Comparison of ENCODE assay signal across 25 cellular contexts in genomic region chr1:46575778-46576177, GRCh38. TPM values are rescaled to one million over a fixed set of nuclear protein-coding genes. Genes with fewer than 3 reads are reported as not detected.
"Had no signal": no experiment of that assay in that cellular context is flagged by ENCODE, and none has a peak within 500 bp of the region (broad histone marks: within the 10 kb centered on the region; RNA-seq: fewer than 3 reads in every experiment).

No MANE protein-coding gene starts in this region.

- H3K27ac Mint-ChIP-seq: activated B cell treated with CpG ODN at 0.5 μM for 24 hours; activated CD4-positive, alpha-beta memory T cell treated with anti-CD3 and anti-CD28 coated beads for 36 hours; activated naive CD4-positive, alpha-beta T cell treated with anti-CD3 and anti-CD28 coated beads for 36 hours; activated naive CD8-positive, alpha-beta T cell treated with anti-CD3 and anti-CD28 coated beads, Interleukin-2, amount 50 U/mL, for 24 hours; activated T-helper 2 cell treated with anti-CD3 and anti-CD28 coated beads, Interferon-gamma antibody, Interleukin-2, Interleukin-4, amounts not matched to agents 10 μg/mL and 5 μg/mL and 100 μg/mL, durations not matched to agents 14 hours and 24 hours and 36 hours; memory B cell had no signal

- H3K36me3 ChIP-seq: uterus had no signal

- H3K9me3 ChIP-seq: colonic mucosa, psoas muscle, tibial nerve, uterus had no signal

- H3K9me3 Mint-ChIP-seq: activated B cell treated with CpG ODN at 0.5 μM for 24 hours; activated CD4-positive, alpha-beta memory T cell treated with anti-CD3 and anti-CD28 coated beads for 36 hours; activated naive CD4-positive, alpha-beta T cell treated with anti-CD3 and anti-CD28 coated beads for 36 hours; activated naive CD8-positive, alpha-beta T cell treated with anti-CD3 and anti-CD28 coated beads, Interleukin-2, amount 50 U/mL, for 24 hours; activated T-helper 2 cell treated with anti-CD3 and anti-CD28 coated beads, Interferon-gamma antibody, Interleukin-2, Interleukin-4, amounts not matched to agents 10 μg/mL and 5 μg/mL and 100 μg/mL, durations not matched to agents 14 hours and 24 hours and 36 hours; brain; memory B cell; neural crest cell had no signal

- H3K27ac ChIP-seq: colonic mucosa, psoas muscle, tibial nerve, uterus had no signal

- H3K4me1 ChIP-seq: colonic mucosa, psoas muscle, uterus had no signal

- FAIRE-seq: TTC549 had no signal

- H3K27me3 Mint-ChIP-seq: activated B cell treated with CpG ODN at 0.5 μM for 24 hours; activated CD4-positive, alpha-beta memory T cell treated with anti-CD3 and anti-CD28 coated beads for 36 hours; activated naive CD8-positive, alpha-beta T cell treated with anti-CD3 and anti-CD28 coated beads, Interleukin-2, amount 50 U/mL, for 24 hours; brain; memory B cell had no signal

- H3K4me1 Mint-ChIP-seq: activated B cell treated with CpG ODN at 0.5 μM for 24 hours, neural crest cell had no signal

- H3K4me3 ChIP-seq: colonic mucosa, psoas muscle, tibial nerve, uterus had no signal

- H3K27me3 ChIP-seq: colonic mucosa, tibial nerve, uterus had no signal

- ATAC-seq: activated naive CD8-positive, alpha-beta T cell treated with anti-CD3 and anti-CD28 coated beads, Interleukin-2, amount 50 U/mL, for 24 hours; right cardiac atrium; stimulated activated naive CD8-positive, alpha-beta T cell treated with anti-CD3 and anti-CD28 coated beads, Interleukin-15, Interleukin-2, amounts not matched to agents 100 U/mL and 50 U/mL, for 24 hours had no signal

- DNase-seq: activated B cell treated with CpG ODN at 0.5 μM for 24 hours; activated CD4-positive, alpha-beta memory T cell treated with anti-CD3 and anti-CD28 coated beads for 36 hours; activated CD4-positive, alpha-beta T cell treated with anti-CD3 and anti-CD28 coated beads for 4 hours; activated naive CD4-positive, alpha-beta T cell treated with anti-CD3 and anti-CD28 coated beads for 36 hours; activated naive CD8-positive, alpha-beta T cell treated with anti-CD3 and anti-CD28 coated beads, Interleukin-2, amount 50 U/mL, for 24 hours; activated T-cell treated with anti-CD3 and anti-CD28 coated beads for 4 hours; central memory CD4-positive, alpha-beta T cell; colonic mucosa; foreskin melanocyte; psoas muscle; right cardiac atrium; stimulated activated CD4-positive, alpha-beta T cell treated with anti-CD3 and anti-CD28 coated beads, Interleukin-2, amount 100 ng/mL, for 24 hours; stimulated activated naive CD8-positive, alpha-beta T cell treated with anti-CD3 and anti-CD28 coated beads, Interleukin-15, Interleukin-2, amounts not matched to agents 100 U/mL and 50 U/mL, for 24 hours; uterus had no signal

- H3K4me3 Mint-ChIP-seq: activated B cell treated with CpG ODN at 0.5 μM for 24 hours; activated CD4-positive, alpha-beta memory T cell treated with anti-CD3 and anti-CD28 coated beads for 36 hours; activated naive CD4-positive, alpha-beta T cell treated with anti-CD3 and anti-CD28 coated beads for 36 hours; activated naive CD8-positive, alpha-beta T cell treated with anti-CD3 and anti-CD28 coated beads, Interleukin-2, amount 50 U/mL, for 24 hours; memory B cell; neural crest cell had no signal

RNA-seq across cellular contexts. Expression of gene KNCN, which starts 24.3 kb away (rescaled TPM):
- total RNA-seq: activated B cell treated with CpG ODN at 0.5 μM for 24 hours; activated CD4-positive, alpha-beta memory T cell treated with anti-CD3 and anti-CD28 coated beads for 36 hours; activated naive CD4-positive, alpha-beta T cell treated with anti-CD3 and anti-CD28 coated beads for 36 hours; activated T-helper 2 cell treated with anti-CD3 and anti-CD28 coated beads, Interferon-gamma antibody, Interleukin-2, Interleukin-4, amounts not matched to agents 10 μg/mL and 5 μg/mL and 100 μg/mL, durations not matched to agents 14 hours and 24 hours and 36 hours; colonic mucosa; epithelial cell of proximal tubule; liver; neural crest cell; osteocyte; psoas muscle; right cardiac atrium; skeletal muscle tissue; T-helper 2 cell treated with Interferon-gamma antibody and Interleukin-4, amounts not matched to agents 100 ng/mL and 5 ng/mL, for 36 hours; tibial nerve; uterus had no signal
- polyA plus RNA-seq: liver, psoas muscle, right cardiac atrium had no signal
